ENCODE assay signal across 8 cellular contexts in genomic region chr6:24547243-24547642, GRCh38.
DNase-seq lines count a peak whose midpoint lies in the region; ATAC-seq and TF ChIP-seq lines count a peak whose summit lies in the region.

No MANE protein-coding gene starts in this region.

- H3K4me1 ChIP-seq in neuron (ENCODE audit: insufficient read depth, low read length), result no peaks in the 10 kb centered on the region

- TF ChIP-seq CTCF in GM12875 (IDR thresholded peaks at IDR 0.05; ENCODE audit: borderline replicate concordance, insufficient read depth, low read depth, low read length), result peak; percentile 37; the same call in 1 of the 2 replicates
- no peak for TF ChIP-seq CTCF in coronary artery (IDR thresholded peaks at IDR 0.05)

- H3K9me3 ChIP-seq in neuron (ENCODE audit: low read length), result no peaks in the 10 kb centered on the region

- DNase-seq in NCI-H187 treated with DMSO at 0.1 percent for 48 hours (lab: John Stamatoyannopoulos, UW) (peak; percentile 31), activated T-cell treated with anti-CD3 and anti-CD28 coated beads for 4 hours (peak; percentile 6), coronary artery (ENCODE audit: low spot score) (no peak), superior temporal gyrus (ENCODE audit: extremely low spot score) (no peak)
- no peak for DNase-seq in NK-92 treated with Interleukin-12 subunit alpha and Interleukin-12 subunit beta, amount 100 ng/mL, for 24 hours (lab: John Stamatoyannopoulos, UW)

- ATAC-seq in HG03039 (IDR thresholded peaks at IDR 0.05; ENCODE audit: unreplicated experiment), result no peak

- peak overlapping the region; percentile 8 for H2AFZ ChIP-seq in neuron (ENCODE audit: low read depth, low read length)

- no peaks in the 10 kb centered on the region for H3K27me3 ChIP-seq in neuron (ENCODE audit: insufficient read depth, low read length)

- H3K36me3 ChIP-seq in neuron (ENCODE audit: insufficient read depth, low read length), result no peaks in the 10 kb centered on the region

- H3K4me3 ChIP-seq in GM12875 (ENCODE audit: low read depth, low read length) (no peak overlapping the region), neuron (ENCODE audit: low read length) (no peak overlapping the region), coronary artery (no peak overlapping the region)

- H3K27ac ChIP-seq in coronary artery, result no peak overlapping the region

Comparison
In these comparisons a context has a peak if more than half of its experiments do, and no peak if none do; other contexts are left out.
1. DNase-seq: peak in NCI-H187 treated with DMSO at 0.1 percent for 48 hours (single experiment) and activated T-cell treated with anti-CD3 and anti-CD28 coated beads for 4 hours (single experiment); none in NK-92 treated with Interleukin-12 subunit alpha and Interleukin-12 subunit beta, amount 100 ng/mL, for 24 hours (single experiment), coronary artery (single experiment) and superior temporal gyrus (single experiment).